In the genomic region with DNA sequence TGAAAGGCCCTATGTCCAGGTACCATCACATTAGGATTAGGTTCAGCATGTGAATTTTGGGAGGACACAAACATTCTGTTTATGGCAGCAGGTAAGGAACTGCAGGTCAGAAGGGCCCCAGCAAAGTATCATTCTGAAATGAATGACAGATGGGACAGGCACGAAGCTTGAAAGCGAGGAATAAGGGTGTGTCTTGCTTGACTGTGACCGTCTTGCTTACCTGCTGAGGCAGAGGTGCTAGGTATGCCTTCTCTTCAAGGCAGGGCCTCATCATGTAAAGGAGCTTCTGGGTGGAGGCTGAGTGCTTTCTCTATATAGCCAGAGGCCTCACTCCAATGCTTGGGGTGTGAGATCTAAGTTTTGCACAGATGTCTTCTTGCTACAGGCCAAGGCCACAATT, we compare ENCODE assay signal across 34 cellular contexts. TPM values are rescaled to one million over a fixed set of nuclear protein-coding genes. Genes with fewer than 3 reads are reported as not detected.
"Had no signal": no experiment of that assay in that cellular context is flagged by ENCODE, and none has a peak within 500 bp of the region (broad histone marks: within the 10 kb centered on the region; RNA-seq: fewer than 3 reads in every experiment).

No MANE protein-coding gene starts in this region.

- H3K27ac ChIP-seq: adrenal gland, ascending aorta, body of pancreas, brain microvascular endothelial cell, breast epithelium, cardiac muscle cell had no signal

- H3K36me3 ChIP-seq: adrenal gland, ascending aorta, brain microvascular endothelial cell, breast epithelium, cardiac muscle cell had no signal

- H3K27me3 ChIP-seq: adrenal gland, ascending aorta, body of pancreas, brain microvascular endothelial cell, breast epithelium, cardiac muscle cell had no signal

- H3K4me1 ChIP-seq: ascending aorta, body of pancreas, breast epithelium had no signal

- ATAC-seq: activated naive CD4-positive, alpha-beta T cell treated with anti-CD3 and anti-CD28 coated beads, Interleukin-2, amount 50 U/mL, for 72 hours; activated naive CD8-positive, alpha-beta T cell treated with anti-CD3 and anti-CD28 coated beads, Interleukin-2, amount 50 U/mL, for 24 hours; activated T-cell treated with anti-CD3 and anti-CD28 coated beads, Interleukin-2, amount 50 U/mL, for 4 hours; activated T-cell treated with anti-CD3 and anti-CD28 coated beads, Interleukin-2, amount 50 U/mL, for 72 hours; activated T-helper 17 cell treated with anti-CD3 and anti-CD28 coated beads, Interleukin-2, amount 50 U/mL, for 72 hours; body of pancreas had no signal

- H3K9me3 ChIP-seq: adrenal gland, ascending aorta, body of pancreas, breast epithelium had no signal

- H3K4me3 ChIP-seq: adrenal gland, ascending aorta, body of pancreas, breast epithelium, cardiac muscle cell had no signal

- DNase-seq: activated effector memory CD4-positive, alpha-beta T cell treated with anti-CD3 and anti-CD28 coated beads, Interleukin-2, amount 50 U/mL, for 16 hours; activated effector memory CD4-positive, alpha-beta T cell treated with Interleukin-2 at 50 U/mL for 16 hours; activated gamma-delta T cell; activated gamma-delta T cell treated with Interleukin-2 at 50 U/mL for 16 hours; activated naive CD4-positive, alpha-beta T cell; activated naive CD4-positive, alpha-beta T cell treated with anti-CD3 and anti-CD28 coated beads for 36 hours; activated naive CD4-positive, alpha-beta T cell treated with anti-CD3 and anti-CD28 coated beads, Interleukin-2, amount 10 ng/mL, durations not matched to agents 7 days and 5 days; activated naive CD4-positive, alpha-beta T cell treated with anti-CD3 and anti-CD28 coated beads, Interleukin-2, amount 50 U/mL, for 16 hours; activated naive CD4-positive, alpha-beta T cell treated with Interleukin-2 at 50 U/mL for 16 hours; activated naive CD8-positive, alpha-beta T cell treated with anti-CD3 and anti-CD28 coated beads for 36 hours; activated naive CD8-positive, alpha-beta T cell treated with anti-CD3 and anti-CD28 coated beads, Interleukin-2, amount 10 ng/mL, durations not matched to agents 7 days and 5 days; activated naive CD8-positive, alpha-beta T cell treated with anti-CD3 and anti-CD28 coated beads, Interleukin-2, amount 50 U/mL, for 24 hours; activated T-cell treated with anti-CD3 and anti-CD28 coated beads, Interleukin-2, amount 50 U/mL, for 1 hour; activated T-cell treated with anti-CD3 and anti-CD28 coated beads, Interleukin-2, amount 50 U/mL, for 24 hours; activated T-cell treated with anti-CD3 and anti-CD28 coated beads, Interleukin-2, amount 50 U/mL, for 4 hours; activated T-cell treated with anti-CD3 and anti-CD28 coated beads, Interleukin-2, amount 50 U/mL, for 48 hours; activated T-cell treated with anti-CD3 and anti-CD28 coated beads, Interleukin-2, amount 50 U/mL, for 72 hours; adrenal gland; amniotic stem cell; amygdala; anterior cingulate cortex; aorta; body of pancreas; brain microvascular endothelial cell; caudate nucleus; central memory CD4-positive, alpha-beta T cell; cerebellar nuclear complex had no signal

RNA-seq across cellular contexts. Expression of a gene that starts 41.4 kb away (rescaled TPM):
- total RNA-seq: activated naive CD4-positive, alpha-beta T cell treated with anti-CD3 and anti-CD28 coated beads for 36 hours; activated naive CD4-positive, alpha-beta T cell treated with anti-CD3 and anti-CD28 coated beads, Interleukin-2, amount 50 U/mL, for 72 hours; activated naive CD8-positive, alpha-beta T cell treated with anti-CD3 and anti-CD28 coated beads for 36 hours; activated naive CD8-positive, alpha-beta T cell treated with anti-CD3 and anti-CD28 coated beads, Interleukin-2, amount 10 ng/mL, durations not matched to agents 7 days and 5 days; activated T-cell treated with anti-CD3 and anti-CD28 coated beads, Interleukin-2, amount 50 U/mL, for 4 hours; activated T-helper 1 cell treated with anti-CD3 and anti-CD28 coated beads, Interleukin-12 subunit alpha, Interleukin-12 subunit beta, Interleukin-2, Interleukin-4 antibody, amounts not matched to agents 30 ng/mL and 10 ng/mL and 1 ng/mL, durations not matched to agents 14 hours and 24 hours and 36 hours; ascending aorta; bronchial epithelial cell had no signal
